8 cellular contexts compared by ENCODE assay signal in genomic region chr15:92880796-92881569, GRCh38. TPM values are rescaled to one million over a fixed set of nuclear protein-coding genes. Genes with fewer than 3 reads are reported as not detected.
DNase-seq lines count a peak whose midpoint lies in the region; ATAC-seq lines count a peak whose summit lies in the region.

No MANE protein-coding gene starts in this region.

- H3K27me3 Mint-ChIP-seq in activated CD4-positive, alpha-beta T cell treated with anti-CD3 and anti-CD28 coated beads for 36 hours: no peaks in the 10 kb centered on the region
- H3K27me3 Mint-ChIP-seq in activated naive CD8-positive, alpha-beta T cell treated with anti-CD3 and anti-CD28 coated beads for 36 hours: peaks cover 5% of the 10 kb centered on the region

- peak overlapping the region; percentile 97 for H3K27ac ChIP-seq in temporal lobe (ENCODE audit: low read depth, low read length)

- no peak for DNase-seq in activated CD4-positive, alpha-beta T cell treated with anti-CD3 and anti-CD28 coated beads for 36 hours
- DNase-seq in activated CD4-positive, alpha-beta T cell treated with anti-CD3 and anti-CD28 coated beads, Interleukin-2, amount 50 U/mL, for 1 hour: no peak
- no peak for DNase-seq in activated naive CD8-positive, alpha-beta T cell treated with anti-CD3 and anti-CD28 coated beads for 36 hours
- DNase-seq in left kidney (ENCODE audit: low read depth, low spot score): peak; percentile 47
- no peak for DNase-seq in NCI-H1092 (lab: John Stamatoyannopoulos, UW)
- DNase-seq in stimulated activated CD4-positive, alpha-beta T cell treated with anti-CD3 and anti-CD28 coated beads, Interleukin-15, amount 100 ng/mL, for 24 hours: no peak

- POLR2A ChIA-PET in activated CD4-positive, alpha-beta T cell treated with anti-CD3 and anti-CD28 coated beads for 36 hours (lab: Charles Lee): interaction anchor here (0.6 to 6.3 kb wide), 17 partner anchors 21 to 83 kb away, joined by 3 to 111 read pairs (median 9); partner anchors contain the start of gene CHD2

- intact Hi-C loops in activated CD4-positive, alpha-beta T cell treated with anti-CD3 and anti-CD28 coated beads for 36 hours (cut with DNase I, micrococcal nuclease): loop anchor here in 1 of 2 experiments (1.0 to 5.0 kb wide), 2 partner anchors 36 kb away; no protein-coding TSS in a partner anchor

- peak overlapping the region; percentile 96 for H3K27ac Mint-ChIP-seq in activated CD4-positive, alpha-beta T cell treated with anti-CD3 and anti-CD28 coated beads for 36 hours
- H3K27ac Mint-ChIP-seq in activated naive CD8-positive, alpha-beta T cell treated with anti-CD3 and anti-CD28 coated beads for 36 hours: peak overlapping the region; percentile 99

- no peak for ATAC-seq in activated CD4-positive, alpha-beta T cell treated with anti-CD3 and anti-CD28 coated beads for 36 hours
- ATAC-seq in esophagus mucosa: no peak

- CTCF ChIA-PET in activated CD4-positive, alpha-beta T cell treated with anti-CD3 and anti-CD28 coated beads for 36 hours (lab: Charles Lee): interaction anchor here (0.7 to 6.0 kb wide), 13 partner anchors 8 to 84 kb away, joined by 3 to 49 read pairs (median 8); no protein-coding TSS in a partner anchor

- peaks cover 28% of the 10 kb centered on the region for H3K36me3 Mint-ChIP-seq in activated CD4-positive, alpha-beta T cell treated with anti-CD3 and anti-CD28 coated beads for 36 hours (ENCODE audit: low read depth)
- peaks cover 23% of the 10 kb centered on the region for H3K36me3 Mint-ChIP-seq in activated naive CD8-positive, alpha-beta T cell treated with anti-CD3 and anti-CD28 coated beads for 36 hours

- H3K4me1 Mint-ChIP-seq in activated CD4-positive, alpha-beta T cell treated with anti-CD3 and anti-CD28 coated beads for 36 hours: peaks cover 38% of the 10 kb centered on the region
- H3K4me1 Mint-ChIP-seq in activated naive CD8-positive, alpha-beta T cell treated with anti-CD3 and anti-CD28 coated beads for 36 hours: peaks cover 59% of the 10 kb centered on the region

- H3K4me3 Mint-ChIP-seq in activated CD4-positive, alpha-beta T cell treated with anti-CD3 and anti-CD28 coated beads for 36 hours: peak overlapping the region; percentile 84
- peak overlapping the region; percentile 87 for H3K4me3 Mint-ChIP-seq in activated naive CD8-positive, alpha-beta T cell treated with anti-CD3 and anti-CD28 coated beads for 36 hours

- H3K9me3 Mint-ChIP-seq in activated CD4-positive, alpha-beta T cell treated with anti-CD3 and anti-CD28 coated beads for 36 hours (ENCODE audit: low read depth): no peaks in the 10 kb centered on the region
- H3K9me3 Mint-ChIP-seq in activated naive CD8-positive, alpha-beta T cell treated with anti-CD3 and anti-CD28 coated beads for 36 hours: no peaks in the 10 kb centered on the region

RNA-seq across cellular contexts. Expression of gene CHD2, which starts 19.1 kb away (rescaled TPM):
- total RNA-seq in activated CD4-positive, alpha-beta T cell treated with anti-CD3 and anti-CD28 coated beads for 36 hours: 100 to 1,000 TPM; 118 to 149 TPM
- 10 to 100 TPM; 92.8 to 95.7 TPM for total RNA-seq in activated naive CD8-positive, alpha-beta T cell treated with anti-CD3 and anti-CD28 coated beads for 36 hours
- total RNA-seq in temporal lobe (93.4 TPM), esophagus mucosa (67.5 TPM)
